Comparison of ENCODE assay signal across 19 cellular contexts in the genomic region with DNA sequence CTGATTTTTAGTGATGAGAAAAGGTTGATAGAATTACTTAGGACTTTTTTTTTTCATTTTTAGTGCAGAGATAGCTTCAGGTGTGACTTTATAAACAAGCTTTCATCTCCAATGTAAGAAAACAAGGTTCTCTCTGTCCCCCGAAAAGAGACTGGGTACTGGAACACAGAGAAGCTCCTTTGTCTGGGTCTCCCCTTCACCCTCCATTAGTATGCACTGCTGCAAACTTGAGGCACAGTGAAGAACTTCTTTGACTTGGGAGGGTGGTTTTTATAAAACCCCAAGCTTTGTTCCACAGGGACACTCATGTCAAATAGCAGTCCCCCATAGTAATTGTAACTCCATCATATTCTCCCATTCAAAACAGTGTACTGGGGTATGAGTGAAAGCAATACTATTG.
DNase-seq lines count a peak whose midpoint lies in the region; ATAC-seq and TF ChIP-seq lines count a peak whose summit lies in the region.
"Had no signal": no experiment of that assay in that cellular context is flagged by ENCODE, and none has a peak within 500 bp of the region (broad histone marks: within the 10 kb centered on the region; RNA-seq: fewer than 3 reads in every experiment).

No MANE protein-coding gene starts in this region.

- no peak for TF ChIP-seq CTCF in MM.1S (IDR thresholded peaks at IDR 0.05; ENCODE audit: low read length)

- H3K4me2 ChIP-seq in MM.1S (ENCODE audit: low read depth, low read length) = no peak overlapping the region
- H3K4me2 ChIP-seq: A549, BLaER1 had no signal

- no peaks in the 10 kb centered on the region for H3K36me3 ChIP-seq in MM.1S (replicated peaks; ENCODE audit: insufficient read depth, low read length)
- H3K36me3 ChIP-seq: BLaER1 had no signal

- no peak overlapping the region for H3K9ac ChIP-seq in MM.1S (ENCODE audit: low read length)
- H3K9ac ChIP-seq: BLaER1 had no signal

- no peak overlapping the region for H3K4me3 ChIP-seq in MM.1S (ENCODE audit: low read length)
- H3K4me3 ChIP-seq: A549, BLaER1 had no signal

- no peaks in the 10 kb centered on the region for H3K9me2 ChIP-seq in MM.1S (replicated peaks; ENCODE audit: insufficient read depth, low read length)

- no peaks in the 10 kb centered on the region for H3K9me3 ChIP-seq in MM.1S (replicated peaks; ENCODE audit: insufficient read depth, low read length)
- H3K9me3 ChIP-seq: A549, BLaER1 had no signal

- H4K20me1 ChIP-seq in MM.1S (ENCODE audit: insufficient read depth, low read length) = no peaks in the 10 kb centered on the region
- H4K20me1 ChIP-seq: BLaER1 had no signal

- ATAC-seq in HG03432 (IDR thresholded peaks at IDR 0.05; ENCODE audit: unreplicated experiment) (no peak), HG02571 (IDR thresholded peaks at IDR 0.05; ENCODE audit: unreplicated experiment) (no peak), GM18907 (IDR thresholded peaks at IDR 0.05; ENCODE audit: unreplicated experiment) (no peak)
- ATAC-seq: A549; CD8-positive, alpha-beta T cell had no signal

- DNase-seq in Ammon's horn (ENCODE audit: low spot score) = peak; percentile 56
- peak; percentile 1 for DNase-seq in cerebellum (ENCODE audit: low spot score)
- DNase-seq in inferior parietal cortex (ENCODE audit: extremely low spot score) = peak; percentile 49
- peak; percentile 92 for DNase-seq in pons (ENCODE audit: low spot score)
- no peak for DNase-seq in MM.1S
- DNase-seq: AML-193; Calu3; CD8-positive, alpha-beta T cell; DMS79 treated with DMSO at 0.1 percent for 48 hours; GF-D8; GOT3; H7 had no signal

- no peak overlapping the region for H2AFZ ChIP-seq in MM.1S (ENCODE audit: low read length)

- no peaks in the 10 kb centered on the region for H3K79me2 ChIP-seq in MM.1S (ENCODE audit: low read length)

- peaks cover 8% of the 10 kb centered on the region for H3F3A ChIP-seq in MM.1S (ENCODE audit: insufficient read depth, low read length)

- peaks cover 15% of the 10 kb centered on the region for H3K4me1 ChIP-seq in MM.1S (ENCODE audit: low read length)
- H3K4me1 ChIP-seq: A549, BLaER1 had no signal

- no peak overlapping the region for H3K27ac ChIP-seq in MM.1S (ENCODE audit: low read length)
- H3K27ac ChIP-seq: 22Rv1, A549, BLaER1, HL-60 had no signal

- no peaks in the 10 kb centered on the region for H3K27me3 ChIP-seq in MM.1S (replicated peaks; ENCODE audit: insufficient read depth, low read length)
- H3K27me3 ChIP-seq: BLaER1 had no signal
